Comparison of ENCODE assay signal across 9 cellular contexts in the genomic region with DNA sequence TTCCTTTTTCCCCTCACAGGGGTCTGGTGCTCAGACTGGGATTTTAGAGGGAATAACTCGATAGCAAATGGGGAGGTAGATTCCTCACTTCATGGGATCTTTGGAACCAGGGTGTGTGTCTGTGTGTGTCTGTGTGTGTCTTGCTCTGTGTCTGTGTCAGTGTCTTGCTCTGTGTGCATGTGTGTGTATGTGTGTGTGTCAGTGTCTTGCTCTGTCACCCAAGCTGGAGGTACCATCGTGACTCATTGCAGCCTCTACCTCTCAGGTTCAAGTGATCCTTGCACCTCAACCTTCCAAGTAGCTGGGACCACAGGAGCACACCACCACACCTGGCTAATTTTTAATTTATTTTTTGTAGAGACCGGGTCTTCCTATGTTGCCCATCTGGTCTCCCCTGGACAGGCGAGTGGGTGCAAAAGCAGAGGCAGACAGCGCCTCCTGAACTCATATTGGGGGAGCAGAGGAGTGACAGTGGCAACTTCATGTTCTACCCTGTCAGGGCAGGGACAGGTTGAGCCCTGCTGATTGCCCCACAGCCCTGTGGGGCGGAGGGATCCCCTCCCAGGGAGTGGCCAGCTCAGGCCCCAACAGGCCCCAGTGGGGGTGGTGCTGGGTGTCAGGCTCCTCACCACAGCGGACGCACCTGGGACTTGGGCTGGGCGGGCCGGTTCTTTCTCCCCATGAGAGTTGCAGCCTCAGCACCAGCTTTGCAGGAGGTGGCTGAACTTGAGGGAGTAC. TPM values are rescaled to one million over a fixed set of nuclear protein-coding genes. Genes with fewer than 3 reads are reported as not detected.
A peak's percentile ranks its signal among the peaks of the same experiment; 100 is the strongest.
DNase-seq lines count a peak whose midpoint lies in the region; ATAC-seq and TF ChIP-seq lines count a peak whose summit lies in the region.
"Had no signal": no experiment of that assay in that cellular context is flagged by ENCODE, and none has a peak within 500 bp of the region (broad histone marks: within the 10 kb centered on the region; RNA-seq: fewer than 3 reads in every experiment).

No MANE protein-coding gene starts in this region.

- H4K91ac ChIP-seq in IMR-90 (ENCODE audit: insufficient read depth, low read depth, low read length): no peak overlapping the region

- no peak for TF ChIP-seq CTCF in heart left ventricle (IDR thresholded peaks at IDR 0.05)
- TF ChIP-seq CTCF in IMR-90 (conservative IDR thresholded peaks at IDR 0.05; ENCODE audit: low read depth, low read length): no peak
- TF ChIP-seq CTCF in right atrium auricular region (IDR thresholded peaks at IDR 0.05): no peak

- in situ Hi-C loops in IMR-90 (cut with MboI; ENCODE audit: low sequenced_read_pairs): no loop called here

- no peak overlapping the region for H3K4ac ChIP-seq in IMR-90 (ENCODE audit: low read depth, low read length)

- DNase-seq in heart left ventricle: no peak
- no peak for DNase-seq in left cardiac atrium
- DNase-seq in IMR-90: no peak
- no peak for DNase-seq in right atrium auricular region (ENCODE audit: low spot score)
- no peak for DNase-seq in ecto neural progenitor cell (ENCODE audit: low spot score)
- DNase-seq in NCI-H146 (lab: John Stamatoyannopoulos, UW): no peak
- DNase-seq in cortex of kidney (lab: John Stamatoyannopoulos, UW): no peak

- no peak overlapping the region for H4K5ac ChIP-seq in IMR-90 (ENCODE audit: low read depth, low read length)

- H3K4me1 ChIP-seq in heart left ventricle: peaks cover 7 to 78% (median 25%) of the 10 kb centered on the region in 12 donors
- peaks cover 15% of the 10 kb centered on the region for H3K4me1 ChIP-seq in IMR-90 (ENCODE audit: control insufficient read depth, insufficient read depth, low read length)
- H3K4me1 ChIP-seq in right atrium auricular region: peaks cover 0 to 31% of the 10 kb centered on the region in 2 donors
- no peaks in the 10 kb centered on the region for H3K4me1 ChIP-seq in urinary bladder (ENCODE audit: insufficient read depth)

- peak overlapping the region; percentile 87; the same call in 1 of the 2 replicates for H2AK5ac ChIP-seq in IMR-90 (ENCODE audit: low read depth, low read length)

- H3K4me3 ChIP-seq in heart left ventricle (no peak overlapping the region), IMR-90 (ENCODE audit: insufficient read depth, low read depth, low read length) (no peak overlapping the region), right atrium auricular region (no peak overlapping the region), urinary bladder (ENCODE audit: low read depth, low read length) (no peak overlapping the region)

- H3K23ac ChIP-seq in IMR-90 (ENCODE audit: low read depth, low read length): no peak overlapping the region

- peak overlapping the region in 1 of 2 experiments; percentile 47; a peak in 1 of 4 replicates for H4K8ac ChIP-seq in IMR-90 (ENCODE audit: low read depth in 2 of 2, low read length in 2 of 2)

- H3K9me3 ChIP-seq in heart left ventricle: no peaks in the 10 kb centered on the region
- H3K9me3 ChIP-seq in IMR-90 (ENCODE audit: control insufficient read depth, insufficient read depth, low read length): no peaks in the 10 kb centered on the region
- no peaks in the 10 kb centered on the region for H3K9me3 ChIP-seq in right atrium auricular region

- no peak overlapping the region for H3K14ac ChIP-seq in IMR-90 (replicated peaks; ENCODE audit: low read depth, low read length)

- H2AK9ac ChIP-seq in IMR-90 (replicated peaks; ENCODE audit: low read depth, low read length, poor library complexity): no peak overlapping the region

- H2BK5ac ChIP-seq in IMR-90 (ENCODE audit: low read depth, low read length, poor library complexity, severe bottlenecking): no peak overlapping the region

- POLR2A ChIA-PET in IMR-90 (lab: Charles Lee; ENCODE audit: unreplicated experiment): no interaction called here

- no peak overlapping the region for H3K9ac ChIP-seq in IMR-90 (ENCODE audit: low read depth, low read length)

- TF ChIP-seq RAD21 in IMR-90 (IDR thresholded peaks at IDR 0.05; ENCODE audit: low read length): no peak

- dilution Hi-C loops in IMR-90 (cut with HindIII; ENCODE audit: low sequenced_read_pairs, unreplicated experiment): no loop called here

- H3K56ac ChIP-seq in IMR-90 (ENCODE audit: extremely low read depth, insufficient read depth, low read length): no peak overlapping the region

- BruUV-seq in IMR-90 (replicated peaks; lab: Mats Ljungman, UMichigan): no TSS peak

- H3K4me2 ChIP-seq in IMR-90 (ENCODE audit: low read depth, low read length): no peak overlapping the region

- intact Hi-C loops in heart left ventricle (cut with DNase I): no loop called here
- intact Hi-C loops in left cardiac atrium (cut with DNase I): no loop called here
- intact Hi-C loops in IMR-90 (cut with micrococcal nuclease): no loop called here

- no peaks in the 10 kb centered on the region for H3K27me3 ChIP-seq in heart left ventricle
- no peaks in the 10 kb centered on the region for H3K27me3 ChIP-seq in IMR-90 (ENCODE audit: control insufficient read depth, insufficient read depth, low read length)
- H3K27me3 ChIP-seq in right atrium auricular region: no peaks in the 10 kb centered on the region

- ATAC-seq in heart left ventricle (no peak), left cardiac atrium (no peak), IMR-90 (ENCODE audit: low read depth) (no peak)

- H3K79me1 ChIP-seq in IMR-90 (ENCODE audit: low read depth in 1 of 2, low read length in 2 of 2): peaks cover 0 to 8% of the 10 kb centered on the region in 2 experiments; a peak in 2 of 4 replicates

- 82 to 92% (median 88%) methylated on average over 6 to 10 of the region's 10 CpGs for WGBS in heart left ventricle, 4 donors
- 90% methylated on average over 4 of the region's 10 CpGs; no CpG with 5 or more reads in 1 of the 2 experiments for WGBS in IMR-90 (ENCODE audit: extremely low coverage in 2 of 2, insufficient read length in 1 of 2), 2 experiments
- WGBS in urinary bladder: 89% methylated on average over 10 of the region's 10 CpGs

- no peak overlapping the region for H2BK20ac ChIP-seq in IMR-90 (ENCODE audit: low read depth, low read length)

- H3K36me3 ChIP-seq in heart left ventricle (peaks cover 0 to 4% (median 0%) of the 10 kb centered on the region in 9 donors), IMR-90 (ENCODE audit: control insufficient read depth, insufficient read depth, low read length) (no peaks in the 10 kb centered on the region), right atrium auricular region (no peaks in the 10 kb centered on the region), urinary bladder (ENCODE audit: insufficient read depth) (no peaks in the 10 kb centered on the region)

- no peak overlapping the region for H2AFZ ChIP-seq in IMR-90 (replicated peaks; ENCODE audit: low read length, poor library complexity)

- no peak overlapping the region for H3K18ac ChIP-seq in IMR-90 (ENCODE audit: low read depth, low read length)

- 0 out of 3 replicates have a peak overlapping the region, but pooled peaks have one; percentile 59 for H2BK15ac ChIP-seq in IMR-90 (ENCODE audit: low read depth, low read length)

- H2BK120ac ChIP-seq in IMR-90 (ENCODE audit: low read depth, low read length): no peak overlapping the region

- no peaks in the 10 kb centered on the region for H4K20me1 ChIP-seq in IMR-90 (ENCODE audit: insufficient read depth, low read length)

- H3K27ac ChIP-seq in heart left ventricle (peak overlapping the region in 8 of 12 donors; percentile 38 to 98 (median 64)), IMR-90 (ENCODE audit: insufficient read depth, low read length) (no peak overlapping the region), right atrium auricular region (peak overlapping the region; percentile 57 to 72), urinary bladder (ENCODE audit: low read depth) (peak overlapping the region; percentile 70)

- peaks cover 9% of the 10 kb centered on the region for H3K9me1 ChIP-seq in IMR-90 (ENCODE audit: insufficient read depth, low read length)

- CTCF ChIA-PET in IMR-90 (lab: Yijun Ruan, JAX): no interaction called here

- TF ChIP-seq POLR2A in heart left ventricle (IDR thresholded peaks at IDR 0.05) (no peak), IMR-90 (IDR thresholded peaks at IDR 0.05; ENCODE audit: low read depth, low read length) (no peak)

RNA-seq across cellular contexts. Expression of a gene that starts 10.4 kb away (rescaled TPM):
- total RNA-seq in heart left ventricle (100 to 1,000 TPM in 1 of 9 donors, 10 to 100 TPM in 8; 14.8 to 105 (median 21.0) TPM), left cardiac atrium (10 to 100 TPM; 26.2 to 41.2 TPM), IMR-90 (2012; rRNA removed) (5.0 and 6.9 TPM in 2 replicates), right atrium auricular region (10 to 100 TPM; 22.1 to 31.6 TPM), urinary bladder (39.3 TPM)
- polyA plus RNA-seq in heart left ventricle (10 to 100 TPM; 13.8 to 36.3 TPM), IMR-90 (2012; rRNA removed) (22.5 and 27.5 TPM in 2 replicates), urinary bladder (60.8 TPM)
- 12.9 and 29.8 TPM in 2 replicates for polyA plus RNA-seq in IMR-90 (2012; cell fraction: cytosol; rRNA removed)
- polyA plus RNA-seq in IMR-90 (2012; cell fraction: nucleus; rRNA removed; ENCODE audit: low replicate concordance): 23.9 and 48.0 TPM in 2 replicates

RNA-seq across cellular contexts. Expression of a gene that starts 43.0 kb away (rescaled TPM):
- 100 to 1,000 TPM in 1 of 9 donors, 10 to 100 TPM in 8; 38.7 to 107 (median 80.8) TPM for total RNA-seq in heart left ventricle
- 100 to 1,000 TPM in 1 of 2 donors, 10 to 100 TPM in 1; 78.2 to 145 TPM for polyA plus RNA-seq in heart left ventricle
- 10 to 100 TPM; 53.2 to 55.0 TPM for total RNA-seq in left cardiac atrium
- total RNA-seq in IMR-90 (2012; rRNA removed): 29.4 and 31.5 TPM in 2 replicates
- polyA plus RNA-seq in IMR-90 (2012; rRNA removed): 94.1 and 102 TPM in 2 replicates
- polyA plus RNA-seq in IMR-90 (2012; cell fraction: cytosol; rRNA removed): 72.2 and 86.5 TPM in 2 replicates
- polyA plus RNA-seq in IMR-90 (2012; cell fraction: nucleus; rRNA removed; ENCODE audit: low replicate concordance): 53.8 and 83.0 TPM in 2 replicates
- total RNA-seq in right atrium auricular region: 10 to 100 TPM; 24.9 to 31.1 TPM
- 17.9 TPM for total RNA-seq in urinary bladder
- 84.7 TPM for polyA plus RNA-seq in urinary bladder

RNA-seq across cellular contexts. Expression of a gene that starts 43.2 kb away (rescaled TPM):
- total RNA-seq in heart left ventricle (10 to 100 TPM in 6 of 9 donors, 1 to 10 TPM in 3; 5.9 to 18.9 (median 13.6) TPM), left cardiac atrium (10 to 100 TPM in 1 of 2 donors, 1 to 10 TPM in 1; 9.4 to 11.9 TPM), IMR-90 (2012; rRNA removed) (3.9 and 4.1 TPM in 2 replicates), right atrium auricular region (10 to 100 TPM in 1 of 2 donors, 1 to 10 TPM in 1; 8.6 to 16.1 TPM), urinary bladder (6.6 TPM)
- polyA plus RNA-seq in heart left ventricle (1 to 10 TPM; 4.8 to 5.4 TPM), IMR-90 (2012; rRNA removed) (1.3 and 2.3 TPM in 2 replicates), urinary bladder (3.6 TPM)
- 1.7 and 2.0 TPM in 2 replicates for polyA plus RNA-seq in IMR-90 (2012; cell fraction: cytosol; rRNA removed)
- 2.9 and 3.1 TPM in 2 replicates for polyA plus RNA-seq in IMR-90 (2012; cell fraction: nucleus; rRNA removed; ENCODE audit: low replicate concordance)

RNA-seq across cellular contexts. Expression of a gene that starts 58.6 kb away (rescaled TPM):
- total RNA-seq in heart left ventricle: under 1 TPM in 4 of 9 donors, not detected in 5; 0.13 to 0.35 (median 0.23) TPM
- polyA plus RNA-seq in heart left ventricle: under 1 TPM; 0.07 to 0.11 TPM
- total RNA-seq in left cardiac atrium: not detected
- total RNA-seq in IMR-90 (2012; rRNA removed): not detected in 2 replicates
- polyA plus RNA-seq in IMR-90 (2012; rRNA removed): 0.10 TPM in 1 of 2 replicates, not detected in the other
- not detected in 2 replicates for polyA plus RNA-seq in IMR-90 (2012; cell fraction: cytosol; rRNA removed)
- 0.10 and 0.29 TPM in 2 replicates for polyA plus RNA-seq in IMR-90 (2012; cell fraction: nucleus; rRNA removed; ENCODE audit: low replicate concordance)
- total RNA-seq in right atrium auricular region: not detected
- total RNA-seq in urinary bladder: not detected
- polyA plus RNA-seq in urinary bladder: 0.05 TPM
- total RNA-seq: omental fat pad had no signal
